Comparison of ENCODE assay signal across 9 cellular contexts in genomic region chr20:33291830-33292355, GRCh38. TPM values are rescaled to one million over a fixed set of nuclear protein-coding genes. Genes with fewer than 3 reads are reported as not detected.
DNase-seq lines count a peak whose midpoint lies in the region; ATAC-seq lines count a peak whose summit lies in the region.
"Had no signal": no experiment of that assay in that cellular context is flagged by ENCODE, and none has a peak within 500 bp of the region (broad histone marks: within the 10 kb centered on the region; RNA-seq: fewer than 3 reads in every experiment).

No MANE protein-coding gene starts in this region.

- peaks cover 0 to 3% (median 0%) of the 10 kb centered on the region in 7 donors for H3K4me1 Mint-ChIP-seq in naive thymus-derived CD4-positive, alpha-beta T cell

- H3K27ac ChIP-seq in naive thymus-derived CD4-positive, alpha-beta T cell (ENCODE audit: low read depth, low read length): no peak overlapping the region
- H3K27ac ChIP-seq: BLaER1 had no signal

- POLR2A ChIA-PET in naive thymus-derived CD4-positive, alpha-beta T cell (lab: Charles Lee): no interaction called here

- no peaks in the 10 kb centered on the region for H3K9me3 ChIP-seq in naive thymus-derived CD4-positive, alpha-beta T cell (ENCODE audit: control insufficient read depth in 2 of 3, low read length in 3 of 3)
- H3K9me3 ChIP-seq: BLaER1 had no signal

- DNase-seq in NCI-H1436 (lab: John Stamatoyannopoulos, UW) (peak; percentile 35), NCI-H1436 treated with DMSO at 0.1 percent for 48 hours (lab: John Stamatoyannopoulos, UW) (no peak), NCI-H1694 (lab: John Stamatoyannopoulos, UW) (peak; percentile 23), dermis microvascular lymphatic vessel endothelial cell (ENCODE audit: low read depth in 2 of 2) (peak; percentile 12 to 33)
- peak; percentile 75 to 77 for DNase-seq in activated CD4-positive, alpha-beta T cell treated with anti-CD3 and anti-CD28 coated beads, Interleukin-2, amount 50 U/mL, for 48 hours
- DNase-seq in naive thymus-derived CD4-positive, alpha-beta T cell: peak; percentile 36 to 76 (median 57)
- peak in 5 of 6 experiments; percentile 37 to 67 (median 51) for DNase-seq in stimulated activated naive CD4-positive, alpha-beta T cell (lab: John Stamatoyannopoulos, UW)

- no peaks in the 10 kb centered on the region for H3K9me3 Mint-ChIP-seq in naive thymus-derived CD4-positive, alpha-beta T cell

- no peaks in the 10 kb centered on the region for H3K27me3 ChIP-seq in naive thymus-derived CD4-positive, alpha-beta T cell (ENCODE audit: control insufficient read depth in 2 of 2, insufficient read depth in 2 of 2, low read length in 2 of 2)
- H3K27me3 ChIP-seq: BLaER1 had no signal

- H3K36me3 Mint-ChIP-seq in naive thymus-derived CD4-positive, alpha-beta T cell: no peaks in the 10 kb centered on the region

- H3K4me3 ChIP-seq in naive thymus-derived CD4-positive, alpha-beta T cell (ENCODE audit: low read length): no peak overlapping the region
- H3K4me3 ChIP-seq: BLaER1 had no signal

- no peak overlapping the region for H3K4me3 Mint-ChIP-seq in naive thymus-derived CD4-positive, alpha-beta T cell

- ATAC-seq in naive thymus-derived CD4-positive, alpha-beta T cell: peak; percentile 76
- no peak for ATAC-seq in GM19452 (IDR thresholded peaks at IDR 0.05; ENCODE audit: unreplicated experiment)

- intact Hi-C loops in naive thymus-derived CD4-positive, alpha-beta T cell (cut with micrococcal nuclease): loop anchor here (1.0 to 10.0 kb wide), 4 partner anchors 187 to 502 kb away; no protein-coding TSS in a partner anchor

- no peaks in the 10 kb centered on the region for H3K36me3 ChIP-seq in naive thymus-derived CD4-positive, alpha-beta T cell (ENCODE audit: control insufficient read depth in 2 of 3, insufficient read depth in 3 of 3, low read length in 3 of 3)
- H3K36me3 ChIP-seq: BLaER1 had no signal

- peak overlapping the region in 2 of 9 donors; percentile 1 to 10 for H3K27ac Mint-ChIP-seq in naive thymus-derived CD4-positive, alpha-beta T cell

- CTCF ChIA-PET in naive thymus-derived CD4-positive, alpha-beta T cell (lab: Charles Lee): interaction anchor here (0.8 to 1.9 kb wide), 4 partner anchors 11 to 502 kb away, joined by 3 to 5 read pairs (median 4); no protein-coding TSS in a partner anchor

- no peaks in the 10 kb centered on the region for H3K4me1 ChIP-seq in naive thymus-derived CD4-positive, alpha-beta T cell (ENCODE audit: control insufficient read depth in 2 of 2, insufficient read depth in 2 of 2, low read length in 2 of 2)

- H3K27me3 Mint-ChIP-seq in naive thymus-derived CD4-positive, alpha-beta T cell: peaks cover 3 to 11% (median 5%) of the 10 kb centered on the region in 5 donors

RNA-seq across cellular contexts. Expression of gene BPIFB1, which starts 8.9 kb away (rescaled TPM):
- total RNA-seq in dermis microvascular lymphatic vessel endothelial cell: not detected in 2 replicates
- total RNA-seq in naive thymus-derived CD4-positive, alpha-beta T cell: not detected
- polyA plus RNA-seq in naive thymus-derived CD4-positive, alpha-beta T cell: not detected

RNA-seq across cellular contexts. Expression of gene BPIFA1, which starts 56.1 kb away (rescaled TPM):
- not detected in 2 replicates for total RNA-seq in dermis microvascular lymphatic vessel endothelial cell
- total RNA-seq in naive thymus-derived CD4-positive, alpha-beta T cell: not detected
- not detected for polyA plus RNA-seq in naive thymus-derived CD4-positive, alpha-beta T cell
